In the genomic region with DNA sequence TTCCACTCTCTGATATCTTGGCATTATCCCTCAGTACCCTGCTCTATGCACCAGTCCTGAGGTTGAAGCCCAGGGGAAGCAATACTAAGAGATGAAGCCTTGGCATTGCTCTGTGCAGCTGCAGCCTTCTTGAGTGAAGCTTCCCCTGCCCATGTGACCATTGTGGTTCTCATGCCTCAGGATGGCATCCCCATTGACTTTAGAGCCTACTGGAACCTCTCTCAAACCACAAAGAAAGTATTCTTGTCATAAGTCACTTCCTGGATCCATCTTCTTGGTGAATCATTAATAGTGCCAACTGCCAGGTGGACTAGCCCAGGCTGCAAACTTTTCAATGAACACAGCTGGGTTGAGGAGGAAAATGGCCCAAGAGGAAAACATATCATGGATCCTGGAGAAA, we compare ENCODE assay signal across 12 cellular contexts.
DNase-seq lines count a peak whose midpoint lies in the region; ATAC-seq, FAIRE-seq and TF ChIP-seq lines count a peak whose summit lies in the region.
"Had no signal": no experiment of that assay in that cellular context is flagged by ENCODE, and none has a peak within 500 bp of the region (broad histone marks: within the 10 kb centered on the region; RNA-seq: fewer than 3 reads in every experiment).

No MANE protein-coding gene starts in this region.

- no peak overlapping the region for H3K4me3 ChIP-seq in kidney (ENCODE audit: low read length in 2 of 2)

- H3K27ac ChIP-seq in kidney (ENCODE audit: low read depth in 2 of 2, low read length in 2 of 2): no peak overlapping the region

- H3K27ac Mint-ChIP-seq in chondrocyte (ENCODE audit: unreplicated experiment) (no peak overlapping the region), natural killer cell (no peak overlapping the region)
- H3K27ac Mint-ChIP-seq: progenitor cell of endocrine pancreas had no signal

- H3K9ac ChIP-seq in kidney (ENCODE audit: low read length in 2 of 2): no peak overlapping the region

- peaks cover 5% of the 10 kb centered on the region for H3K9me3 Mint-ChIP-seq in chondrocyte (ENCODE audit: low read depth)
- H3K9me3 Mint-ChIP-seq in natural killer cell: no peaks in the 10 kb centered on the region

- H3K4me3 Mint-ChIP-seq in chondrocyte (ENCODE audit: unreplicated experiment) (no peak overlapping the region), natural killer cell (no peak overlapping the region)

- intact Hi-C loops in natural killer cell (cut with micrococcal nuclease): no loop called here
- intact Hi-C loops in kidney (cut with DNase I): no loop called here

- H3K36me3 Mint-ChIP-seq in chondrocyte (ENCODE audit: low read depth) (no peaks in the 10 kb centered on the region), natural killer cell (no peaks in the 10 kb centered on the region)

- DNase-seq in M059J (ENCODE audit: low read depth): peak; percentile 96
- peak; percentile 40 for DNase-seq in foreskin melanocyte
- DNase-seq in chondrocyte (ENCODE audit: low spot score): no peak
- DNase-seq in natural killer cell: no peak
- no peak for DNase-seq in kidney
- DNase-seq: activated effector memory CD4-positive, alpha-beta T cell treated with Interleukin-2 at 50 U/mL for 16 hours; NCI-H2171 treated with DMSO at 0.1 percent for 48 hours had no signal

- peaks cover 0 to 5% of the 10 kb centered on the region in 2 donors for H3K9me3 ChIP-seq in kidney (ENCODE audit: control insufficient read depth in 1 of 2, low read length in 2 of 2)

- no peaks in the 10 kb centered on the region for H3K4me1 ChIP-seq in kidney (ENCODE audit: control insufficient read depth in 1 of 2, insufficient read depth in 1 of 2, low read depth in 1 of 2, low read length in 2 of 2)

- H3K4me1 Mint-ChIP-seq in chondrocyte (ENCODE audit: low read depth) (no peaks in the 10 kb centered on the region), natural killer cell (no peaks in the 10 kb centered on the region)

- H3K36me3 ChIP-seq in kidney (ENCODE audit: control insufficient read depth in 1 of 2, insufficient read depth in 2 of 2, low read length in 2 of 2): no peaks in the 10 kb centered on the region

- TF ChIP-seq CTCF in chondrocyte (IDR thresholded peaks at IDR 0.05): no peak
- no peak for TF ChIP-seq CTCF in natural killer cell (IDR thresholded peaks at IDR 0.05)
- TF ChIP-seq CTCF in kidney (IDR thresholded peaks at IDR 0.05; ENCODE audit: borderline replicate concordance, extremely low read depth, insufficient read depth): no peak

- ATAC-seq in GM18517 (IDR thresholded peaks at IDR 0.05; ENCODE audit: unreplicated experiment) (peak; percentile 99), HG02588 (IDR thresholded peaks at IDR 0.05; ENCODE audit: unreplicated experiment) (peak; percentile 92), HG03565 (IDR thresholded peaks at IDR 0.05; ENCODE audit: unreplicated experiment) (no peak), natural killer cell (no peak)

- H3K27me3 Mint-ChIP-seq in chondrocyte (ENCODE audit: low read depth): no peaks in the 10 kb centered on the region
- peaks cover 0 to 13% of the 10 kb centered on the region in 2 donors for H3K27me3 Mint-ChIP-seq in natural killer cell (ENCODE audit: low read depth in 2 of 2)

- FAIRE-seq in kidney (lab: Jason Lieb, UNC): no peak
- FAIRE-seq: G401.6 had no signal

Comparison
In these comparisons a context has a peak if more than half of its experiments do, and no peak if none do; other contexts are left out.
1. ATAC-seq: peak in GM18517 (single experiment) and HG02588 (single experiment); none in HG03565 (single experiment) and natural killer cell (0 of 3).
2. DNase-seq: peak in M059J (single experiment) and foreskin melanocyte (single experiment); none in chondrocyte (single experiment), natural killer cell (single experiment) and kidney (single experiment).